9 cellular contexts compared by ENCODE assay signal in the genomic region with DNA sequence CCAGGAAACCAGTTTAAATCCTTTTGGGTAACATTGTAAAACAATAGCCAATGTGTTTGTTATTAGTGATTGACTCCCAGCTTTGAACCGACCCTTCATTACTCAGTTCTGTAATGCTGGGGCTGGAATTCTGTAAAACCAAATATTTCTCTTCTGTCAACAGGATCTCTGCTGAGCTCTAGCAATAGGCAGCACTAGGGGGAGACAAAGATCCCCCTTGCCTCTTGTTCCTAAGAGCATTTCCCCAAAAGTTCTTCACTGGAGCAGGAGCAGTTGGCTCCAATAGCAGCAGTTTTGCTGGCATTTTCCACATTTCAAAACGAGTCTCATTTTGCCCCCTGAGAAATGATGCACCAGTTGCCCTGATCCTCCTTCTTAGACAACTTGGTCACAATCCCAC.
A peak's percentile ranks its signal among the peaks of the same experiment; 100 is the strongest.
DNase-seq lines count a peak whose midpoint lies in the region; ATAC-seq and TF ChIP-seq lines count a peak whose summit lies in the region.
"Had no signal": no experiment of that assay in that cellular context is flagged by ENCODE, and none has a peak within 500 bp of the region (broad histone marks: within the 10 kb centered on the region; RNA-seq: fewer than 3 reads in every experiment).

No MANE protein-coding gene starts in this region.

- H3K9me3 Mint-ChIP-seq in WTC11 (peaks cover 50% of the 10 kb centered on the region), naive B cell (no peaks in the 10 kb centered on the region)

- H3K36me3 Mint-ChIP-seq in WTC11 (peaks cover 26% of the 10 kb centered on the region), naive B cell (no peaks in the 10 kb centered on the region)

- DNase-seq in NCI-H2081 (lab: John Stamatoyannopoulos, UW) (peak; percentile 0 to 20), NCI-H2081 treated with DMSO at 0.1 percent for 48 hours (lab: John Stamatoyannopoulos, UW) (no peak), LNCaP clone FGC (ENCODE audit: low read depth) (no peak), WTC11 (ENCODE audit: low spot score) (peak; percentile 23), naive B cell (no peak), AG08395 (ENCODE audit: low spot score) (no peak), mucosa of descending colon (no peak), OCI-M2 (lab: John Stamatoyannopoulos, UW; ENCODE audit: unreplicated experiment) (no peak)
- DNase-seq: activated CD4-positive, alpha-beta T cell treated with anti-CD3 and anti-CD28 coated beads for 4 hours had no signal

- POLR2A ChIA-PET in WTC11 (lab: Charles Lee), result no interaction called here

- H3K4me1 ChIP-seq in mucosa of descending colon (ENCODE audit: low read depth), result no peaks in the 10 kb centered on the region

- ATAC-seq in WTC11, result peak; percentile 65
- no peak for ATAC-seq in naive B cell (ENCODE audit: low read depth in 2 of 2)
- ATAC-seq in mucosa of descending colon, result no peak

- intact Hi-C loops in mucosa of descending colon (cut with DNase I, micrococcal nuclease), result no loop called here

- TF ChIP-seq CTCF in LNCaP clone FGC (IDR thresholded peaks at IDR 0.05; ENCODE audit: control insufficient read depth, extremely low read depth, insufficient read depth), result peak; percentile 61
- peak; percentile 20; the same call in 1 of the 2 replicates for TF ChIP-seq CTCF in WTC11 (IDR thresholded peaks at IDR 0.05)
- TF ChIP-seq CTCF in mucosa of descending colon (IDR thresholded peaks at IDR 0.05), result no peak

- no peak overlapping the region for H3K4me3 ChIP-seq in LNCaP clone FGC (ENCODE audit: low read depth, low read length)
- no peak overlapping the region for H3K4me3 ChIP-seq in mucosa of descending colon

- H3K27ac Mint-ChIP-seq in WTC11 (no peak overlapping the region), naive B cell (peak overlapping the region; percentile 30 to 96 (median 87))

- H3K36me3 ChIP-seq in mucosa of descending colon (ENCODE audit: low read depth), result no peaks in the 10 kb centered on the region

- H3K27me3 Mint-ChIP-seq in WTC11 (ENCODE audit: low read depth), result no peaks in the 10 kb centered on the region
- H3K27me3 Mint-ChIP-seq in naive B cell, result no peaks in the 10 kb centered on the region

- peaks cover 60% of the 10 kb centered on the region for H3K9me3 ChIP-seq in mucosa of descending colon

- H3K4me3 Mint-ChIP-seq in WTC11, result no peak overlapping the region
- H3K4me3 Mint-ChIP-seq in naive B cell, result peak overlapping the region in 4 of 8 donors; percentile 35 to 82 (median 50)

- H3K4me1 Mint-ChIP-seq in WTC11, result no peaks in the 10 kb centered on the region
- H3K4me1 Mint-ChIP-seq in naive B cell, result peaks cover 16 to 36% (median 33%) of the 10 kb centered on the region in 3 donors

- CTCF ChIA-PET in WTC11 (lab: Charles Lee), result interaction anchor here (0.5 kb wide), 1 partner anchor 109 kb away, joined by 3 read pairs; no protein-coding TSS in a partner anchor

TF ChIP-seq in WTC11, 78 proteins besides CTCF, POLR2A, EP300 and RAD21:
- TF ChIP-seq, protein P1, sequence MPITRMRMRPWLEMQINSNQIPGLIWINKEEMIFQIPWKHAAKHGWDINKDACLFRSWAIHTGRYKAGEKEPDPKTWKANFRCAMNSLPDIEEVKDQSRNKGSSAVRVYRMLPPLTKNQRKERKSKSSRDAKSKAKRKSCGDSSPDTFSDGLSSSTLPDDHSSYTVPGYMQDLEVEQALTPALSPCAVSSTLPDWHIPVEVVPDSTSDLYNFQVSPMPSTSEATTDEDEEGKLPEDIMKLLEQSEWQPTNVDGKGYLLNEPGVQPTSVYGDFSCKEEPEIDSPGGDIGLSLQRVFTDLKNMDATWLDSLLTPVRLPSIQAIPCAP (CRISPR knock-in tag; IDR thresholded peaks at IDR 0.05), result no peak
- TF ChIP-seq, protein P2, sequence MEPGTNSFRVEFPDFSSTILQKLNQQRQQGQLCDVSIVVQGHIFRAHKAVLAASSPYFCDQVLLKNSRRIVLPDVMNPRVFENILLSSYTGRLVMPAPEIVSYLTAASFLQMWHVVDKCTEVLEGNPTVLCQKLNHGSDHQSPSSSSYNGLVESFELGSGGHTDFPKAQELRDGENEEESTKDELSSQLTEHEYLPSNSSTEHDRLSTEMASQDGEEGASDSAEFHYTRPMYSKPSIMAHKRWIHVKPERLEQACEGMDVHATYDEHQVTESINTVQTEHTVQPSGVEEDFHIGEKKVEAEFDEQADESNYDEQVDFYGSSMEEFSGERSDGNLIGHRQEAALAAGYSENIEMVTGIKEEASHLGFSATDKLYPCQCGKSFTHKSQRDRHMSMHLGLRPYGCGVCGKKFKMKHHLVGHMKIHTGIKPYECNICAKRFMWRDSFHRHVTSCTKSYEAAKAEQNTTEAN (CRISPR knock-in tag; IDR thresholded peaks at IDR 0.05), result no peak
- TF ChIP-seq NR2C2 (CRISPR knock-in tag; IDR thresholded peaks at IDR 0.05), result no peak
- TF ChIP-seq SMAD4 (CRISPR knock-in tag; IDR thresholded peaks at IDR 0.05), result no peak
- no peak for TF ChIP-seq ZNF263 (CRISPR knock-in tag; IDR thresholded peaks at IDR 0.05; ENCODE audit: low read depth)
- TF ChIP-seq CDX4 (CRISPR knock-in tag; IDR thresholded peaks at IDR 0.05; ENCODE audit: borderline replicate concordance), result no peak
- TF ChIP-seq HMGXB4 (CRISPR knock-in tag; IDR thresholded peaks at IDR 0.05), result no peak
- TF ChIP-seq IRF2 (CRISPR knock-in tag; IDR thresholded peaks at IDR 0.05; ENCODE audit: borderline replicate concordance, low read depth), result no peak
- no peak for TF ChIP-seq ZNF396 (CRISPR knock-in tag; IDR thresholded peaks at IDR 0.05; ENCODE audit: borderline replicate concordance)
- no peak for TF ChIP-seq ZNF219 (CRISPR knock-in tag; IDR thresholded peaks at IDR 0.05; ENCODE audit: borderline replicate concordance)

Comparison
In these comparisons a context has a peak if more than half of its experiments do, and no peak if none do; other contexts are left out.
1. DNase-seq: peak in NCI-H2081 (2 of 2) and WTC11 (single experiment); none in NCI-H2081 treated with DMSO at 0.1 percent for 48 hours (single experiment), LNCaP clone FGC (single experiment), naive B cell (single experiment), AG08395 (single experiment), mucosa of descending colon (0 of 3) and OCI-M2 (single experiment).